ENCODE assay signal across 1 cellular context in genomic region chr12:65948320-65949008, GRCh38.
TF ChIP-seq lines count a peak whose summit lies in the region.

No MANE protein-coding gene starts in this region.

TF ChIP-seq in WTC11, 78 proteins besides CTCF, POLR2A, EP300 and RAD21 (continued from another document):
- TF ChIP-seq AFF4 (CRISPR knock-in tag; IDR thresholded peaks at IDR 0.05; ENCODE audit: borderline replicate concordance) (no peak), ZBTB21 (CRISPR knock-in tag; IDR thresholded peaks at IDR 0.05; ENCODE audit: borderline replicate concordance) (no peak)
TF ChIP-seq in WTC11: peak in this region for 0.
